Comparison of ENCODE assay signal across 17 cellular contexts in the genomic region with DNA sequence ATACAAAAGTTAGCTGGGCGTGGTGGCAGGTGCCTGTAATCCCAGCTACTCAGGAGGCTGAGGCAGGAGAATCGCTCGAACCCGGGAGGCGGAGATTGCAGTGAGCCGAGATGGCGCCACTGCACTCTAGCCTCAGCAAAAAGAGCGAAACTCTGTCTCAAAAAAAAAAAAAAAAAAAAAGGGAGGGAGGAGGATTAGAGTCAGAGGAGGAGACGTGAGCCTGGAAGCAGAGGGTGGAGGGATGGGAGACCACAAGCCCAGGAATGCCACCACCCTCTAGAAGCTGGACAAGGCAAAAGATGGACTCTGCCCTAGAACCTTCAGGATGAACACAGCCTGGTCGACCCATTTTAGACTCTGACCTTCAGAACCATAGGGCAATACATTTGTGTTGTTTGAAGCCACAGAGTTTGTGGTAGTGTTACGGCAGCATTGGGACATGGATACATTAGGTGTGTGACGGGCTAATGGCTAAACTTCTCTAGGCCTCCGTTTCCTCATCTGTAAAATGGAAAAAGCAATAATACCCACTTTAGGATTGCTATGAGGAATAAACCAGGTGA. TPM values are rescaled to one million over a fixed set of nuclear protein-coding genes. Genes with fewer than 3 reads are reported as not detected.
A peak's percentile ranks its signal among the peaks of the same experiment; 100 is the strongest.
DNase-seq lines count a peak whose midpoint lies in the region; ATAC-seq and TF ChIP-seq lines count a peak whose summit lies in the region.
"Had no signal": no experiment of that assay in that cellular context is flagged by ENCODE, and none has a peak within 500 bp of the region (broad histone marks: within the 10 kb centered on the region; RNA-seq: fewer than 3 reads in every experiment).

No MANE protein-coding gene starts in this region.

- CTCF ChIA-PET in HEK293 (lab: Yijun Ruan, JAX) (no interaction called here), OCI-LY7 (lab: Charles Lee; ENCODE audit: unreplicated experiment) (no interaction called here)

- H3K9me3 ChIP-seq in HEK293 (ENCODE audit: control insufficient read depth, insufficient read depth, low read depth, low read length) (no peaks in the 10 kb centered on the region), osteoblast (ENCODE audit: low read depth, low read length) (no peaks in the 10 kb centered on the region), OCI-LY7 (ENCODE audit: low read length) (no peaks in the 10 kb centered on the region)
- H3K9me3 ChIP-seq: A549 had no signal

- no peak overlapping the region for H3K4me2 ChIP-seq in osteoblast (ENCODE audit: insufficient read depth, low read length)
- H3K4me2 ChIP-seq in OCI-LY7 (ENCODE audit: low read length): no peak overlapping the region
- H3K4me2 ChIP-seq: A549 had no signal

- no TSS peak for BruUV-seq in OCI-LY7 (replicated peaks; lab: Mats Ljungman, UMichigan)

- DNase-seq in NCI-H82 treated with DMSO at 0.1 percent for 48 hours (lab: John Stamatoyannopoulos, UW; ENCODE audit: unreplicated experiment) (peak; percentile 17), left lobe of liver (ENCODE audit: low spot score) (no peak), osteoblast (ENCODE audit: insufficient read length, low spot score, missing footprints) (peak; percentile 46), A172 (ENCODE audit: low spot score) (no peak), OCI-LY7 (ENCODE audit: low spot score) (no peak), HuH-7.5 (ENCODE audit: low spot score) (no peak)
- DNase-seq: AML-193; CD4-positive, alpha-beta memory T cell; DMS153; DMS79; GDM1; H9 had no signal

- H4K20me1 ChIP-seq in osteoblast (ENCODE audit: insufficient read depth, low read length) (no peaks in the 10 kb centered on the region), OCI-LY7 (ENCODE audit: insufficient read depth, low read length) (no peaks in the 10 kb centered on the region)

- H2AFZ ChIP-seq in osteoblast (ENCODE audit: low read length) (no peak overlapping the region), OCI-LY7 (ENCODE audit: low read length) (no peak overlapping the region)

- H3K4me3 ChIP-seq in HEK293 (ENCODE audit: low read depth, low read length): no peak overlapping the region
- H3K4me3 ChIP-seq in osteoblast (ENCODE audit: insufficient read depth, low read length): no peak overlapping the region
- no peak overlapping the region for H3K4me3 ChIP-seq in OCI-LY7 (ENCODE audit: low read depth, low read length, poor library complexity, severe bottlenecking)
- H3K4me3 ChIP-seq: A549 had no signal

- H3K4me1 ChIP-seq in HEK293 (ENCODE audit: control insufficient read depth, insufficient read depth, low read length) (no peaks in the 10 kb centered on the region), osteoblast (ENCODE audit: insufficient read depth, low read length) (no peaks in the 10 kb centered on the region), OCI-LY7 (ENCODE audit: insufficient read depth, low read length, poor library complexity, severe bottlenecking) (no peaks in the 10 kb centered on the region)

- H3K9me2 ChIP-seq in OCI-LY7 (ENCODE audit: insufficient read depth, low read length): no peaks in the 10 kb centered on the region

- no peak overlapping the region for H3K27ac ChIP-seq in HEK293 (ENCODE audit: extremely low read depth, low read depth, low read length)
- H3K27ac ChIP-seq in osteoblast (ENCODE audit: low read depth, low read length): no peak overlapping the region
- no peak overlapping the region for H3K27ac ChIP-seq in OCI-LY7 (ENCODE audit: low read depth, low read length, poor library complexity, severe bottlenecking)
- H3K27ac ChIP-seq: A549, C4-2B had no signal

- H3K79me2 ChIP-seq in osteoblast (ENCODE audit: insufficient read depth, low read length) (no peaks in the 10 kb centered on the region), OCI-LY7 (ENCODE audit: insufficient read depth, low read depth, low read length) (no peaks in the 10 kb centered on the region)

- H3K36me3 ChIP-seq in HEK293 (ENCODE audit: control insufficient read depth in 2 of 2, insufficient read depth in 1 of 2, low read length in 2 of 2): peaks cover 0 to 9% of the 10 kb centered on the region in 2 experiments; a peak in 1 of 3 replicates
- no peaks in the 10 kb centered on the region for H3K36me3 ChIP-seq in osteoblast (ENCODE audit: insufficient read depth, low read length)
- no peaks in the 10 kb centered on the region for H3K36me3 ChIP-seq in OCI-LY7 (ENCODE audit: insufficient read depth, low read length)

- TF ChIP-seq CTCF in HEK293 (tag by site-specific recombination; IDR thresholded peaks at IDR 0.05) (no peak), osteoblast (IDR thresholded peaks at IDR 0.05; ENCODE audit: extremely low read depth, low read depth, low read length) (no peak), OCI-LY7 (conservative IDR thresholded peaks at IDR 0.05; ENCODE audit: low read length) (no peak)

- POLR2A ChIA-PET in HEK293 (lab: Yijun Ruan, JAX) (interaction anchor here (0.7 kb wide), 1 partner anchor 34 kb away, joined by 5 read pairs; no protein-coding TSS in a partner anchor), OCI-LY7 (lab: Charles Lee) (interaction anchor here (0.7 kb wide), 1 partner anchor 25 kb away, joined by 4 read pairs; no protein-coding TSS in a partner anchor)

- peak; percentile 44 for ATAC-seq in left lobe of liver
- ATAC-seq: A549 had no signal

- intact Hi-C loops in OCI-LY7 (cut with micrococcal nuclease; ENCODE audit: unreplicated experiment): no loop called here

- no peaks in the 10 kb centered on the region for H3K27me3 ChIP-seq in osteoblast (ENCODE audit: insufficient read depth, low read length)

TF ChIP-seq in HEK293, 187 proteins besides CTCF, POLR2A, EP300 and RAD21:
- TF ChIP-seq HOXD13 (CRISPR knock-in tag; IDR thresholded peaks at IDR 0.05; ENCODE audit: borderline replicate concordance) (no peak), ZNF701 (tag by site-specific recombination; IDR thresholded peaks at IDR 0.05) (no peak), ZNF792 (tag by site-specific recombination; IDR thresholded peaks at IDR 0.05) (no peak), ZFP3 (tag by site-specific recombination; IDR thresholded peaks at IDR 0.05; ENCODE audit: low read depth) (no peak), ZNF600 (tag by site-specific recombination; IDR thresholded peaks at IDR 0.05) (0 out of 2 replicates have a peak, but pooled peaks have one; percentile 23)

RNA-seq across cellular contexts. Expression of a gene that starts 2.1 kb away (rescaled TPM):
- total RNA-seq in left lobe of liver (0.60 TPM), osteoblast (not detected in 2 replicates), OCI-LY7 (2022) (not detected in 2 replicates)
- not detected in 2 replicates for total RNA-seq in A172 (2014; rRNA removed; shearing (Covaris generic))
- not detected in 2 replicates for total RNA-seq in OCI-LY7 (2014; rRNA removed; shearing (Covaris generic))
- total RNA-seq: CD4-positive, alpha-beta memory T cell; Daoy; H1; H9 had no signal

RNA-seq across cellular contexts. Expression of a gene that starts 4.9 kb away (rescaled TPM):
- total RNA-seq in left lobe of liver (not detected), osteoblast (not detected in 2 replicates), OCI-LY7 (2022) (not detected in 2 replicates)
- total RNA-seq in A172 (2014; rRNA removed; shearing (Covaris generic)): not detected in 2 replicates
- not detected in 2 replicates for total RNA-seq in OCI-LY7 (2014; rRNA removed; shearing (Covaris generic))
- total RNA-seq: CD4-positive, alpha-beta memory T cell; Daoy; H1 had no signal

RNA-seq across cellular contexts. Expression of a gene that starts 9.4 kb away (rescaled TPM):
- total RNA-seq in left lobe of liver: 21.5 TPM
- 15.9 and 17.1 TPM in 2 replicates for total RNA-seq in osteoblast
- 25.8 and 33.3 TPM in 2 replicates for total RNA-seq in A172 (2014; rRNA removed; shearing (Covaris generic))
- total RNA-seq in OCI-LY7 (2014; rRNA removed; shearing (Covaris generic)): 2.9 and 6.3 TPM in 2 replicates
- total RNA-seq in OCI-LY7 (2022): 7.1 and 7.6 TPM in 2 replicates

RNA-seq across cellular contexts. Expression of a gene that starts 26.1 kb away (rescaled TPM):
- 9.5 TPM for total RNA-seq in left lobe of liver
- 14.5 and 16.2 TPM in 2 replicates for total RNA-seq in osteoblast
- total RNA-seq in A172 (2014; rRNA removed; shearing (Covaris generic)): 19.8 and 25.1 TPM in 2 replicates
- 12.9 and 16.1 TPM in 2 replicates for total RNA-seq in OCI-LY7 (2014; rRNA removed; shearing (Covaris generic))
- total RNA-seq in OCI-LY7 (2022): 23.9 and 28.8 TPM in 2 replicates

RNA-seq across cellular contexts. Expression of a gene that starts 54.1 kb away (rescaled TPM):
- total RNA-seq in left lobe of liver (47.1 TPM), osteoblast (48.0 and 48.1 TPM in 2 replicates), OCI-LY7 (2022) (95.6 and 113 TPM in 2 replicates)
- total RNA-seq in A172 (2014; rRNA removed; shearing (Covaris generic)): 46.1 and 47.5 TPM in 2 replicates
- 48.4 and 54.4 TPM in 2 replicates for total RNA-seq in OCI-LY7 (2014; rRNA removed; shearing (Covaris generic))

Comparison
In these comparisons a context has a peak if more than half of its experiments do, and no peak if none do; other contexts are left out.
1. DNase-seq: peak in NCI-H82 treated with DMSO at 0.1 percent for 48 hours (single experiment) and osteoblast (single experiment); none in left lobe of liver (single experiment), A172 (single experiment), OCI-LY7 (single experiment) and HuH-7.5 (single experiment).